Comparison of ENCODE assay signal across 15 cellular contexts in the genomic region with DNA sequence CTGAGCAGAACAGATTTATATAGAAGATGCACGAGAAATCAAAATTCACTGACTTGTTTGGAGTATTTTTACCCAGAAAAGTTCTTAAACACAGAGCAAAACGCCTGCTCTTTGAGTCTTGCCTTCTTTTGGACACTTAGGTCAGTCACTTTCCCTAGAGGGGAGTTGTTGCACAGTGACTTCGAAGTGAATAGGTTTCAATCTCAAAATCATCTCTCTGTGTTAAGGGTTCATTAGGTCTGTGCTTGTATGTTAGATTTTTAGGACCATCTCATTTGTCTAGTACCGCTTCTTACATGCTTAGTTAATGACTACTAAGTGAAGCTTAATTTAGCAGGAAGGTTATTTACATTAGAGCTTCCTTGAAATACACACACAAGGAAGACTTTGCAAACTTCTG. TPM values are rescaled to one million over a fixed set of nuclear protein-coding genes. Genes with fewer than 3 reads are reported as not detected.
DNase-seq lines count a peak whose midpoint lies in the region; ATAC-seq, FAIRE-seq and TF ChIP-seq lines count a peak whose summit lies in the region.
"Had no signal": no experiment of that assay in that cellular context is flagged by ENCODE, and none has a peak within 500 bp of the region (broad histone marks: within the 10 kb centered on the region; RNA-seq: fewer than 3 reads in every experiment).

No MANE protein-coding gene starts in this region.

- BruUV-seq in endothelial cell of umbilical vein (replicated peaks; lab: Mats Ljungman, UMichigan) (no TSS peak), A673 (replicated peaks; lab: Mats Ljungman, UMichigan) (no TSS peak)

- H3K4me2 ChIP-seq in endothelial cell of umbilical vein (ENCODE audit: insufficient read depth, low read length) = peak overlapping the region; percentile 77
- H3K4me2 ChIP-seq in neural progenitor cell = no peak overlapping the region
- H3K4me2 ChIP-seq: PC-9 had no signal

- WGBS in heart left ventricle, 4 donors = 66 to 69% (median 68%) methylated on average over 4 of the region's 4 CpGs

- CTCF ChIA-PET in endothelial cell of umbilical vein (lab: Charles Lee) (interaction anchor here (1.0 to 2.4 kb wide), 9 partner anchors 9 to 138 kb away, joined by 3 to 14 read pairs (median 3); no protein-coding TSS in a partner anchor), A673 (lab: Charles Lee) (no interaction called here)

- peaks cover 5% of the 10 kb centered on the region for H3K4me1 Mint-ChIP-seq in neural progenitor cell

- H4K20me1 ChIP-seq in endothelial cell of umbilical vein (replicated peaks; ENCODE audit: control insufficient read depth, extremely low read depth, insufficient read depth, low read length) = no peaks in the 10 kb centered on the region
- no peaks in the 10 kb centered on the region for H4K20me1 ChIP-seq in neural progenitor cell (ENCODE audit: low read depth)

- H3K4me1 ChIP-seq in heart left ventricle = peaks cover 0 to 30% (median 0%) of the 10 kb centered on the region in 12 donors
- H3K4me1 ChIP-seq in endothelial cell of umbilical vein (ENCODE audit: control insufficient read depth, extremely low read depth, insufficient read depth, low read length) = peaks cover 7% of the 10 kb centered on the region
- H3K4me1 ChIP-seq in neural progenitor cell = no peaks in the 10 kb centered on the region
- peaks cover 39% of the 10 kb centered on the region for H3K4me1 ChIP-seq in upper lobe of right lung
- H3K4me1 ChIP-seq in A673 (ENCODE audit: insufficient read depth, low read length, poor library complexity, severe bottlenecking) = peaks cover 15% of the 10 kb centered on the region

- no peak for TF ChIP-seq POLR2A in heart left ventricle (IDR thresholded peaks at IDR 0.05)
- TF ChIP-seq POLR2A in endothelial cell of umbilical vein (IDR thresholded peaks at IDR 0.05; ENCODE audit: low read depth, low read length) = no peak

- no peaks in the 10 kb centered on the region for H3K27me3 Mint-ChIP-seq in neural progenitor cell (ENCODE audit: insufficient read depth, low read depth)
- H3K27me3 Mint-ChIP-seq: brain had no signal

- no peaks in the 10 kb centered on the region for H3K27me3 ChIP-seq in heart left ventricle
- H3K27me3 ChIP-seq in endothelial cell of umbilical vein (ENCODE audit: control insufficient read depth in 2 of 2, insufficient read depth in 2 of 2, low read length in 2 of 2) = no peaks in the 10 kb centered on the region
- no peaks in the 10 kb centered on the region for H3K27me3 ChIP-seq in neural progenitor cell
- H3K27me3 ChIP-seq in upper lobe of right lung = no peaks in the 10 kb centered on the region
- H3K27me3 ChIP-seq in A673 (replicated peaks; ENCODE audit: insufficient read depth, low read depth, low read length, poor library complexity) = no peaks in the 10 kb centered on the region

- H3K4me3 ChIP-seq in heart left ventricle (peak overlapping the region in 9 of 12 donors; percentile 5 to 62 (median 50)), endothelial cell of umbilical vein (replicated peaks in 1 of 3; ENCODE audit: insufficient read depth in 1 of 3, low read depth in 1 of 3, low read length in 3 of 3) (peak overlapping the region in 2 of 3 experiments; percentile 43 to 84), neural progenitor cell (no peak overlapping the region), upper lobe of right lung (peak overlapping the region; percentile 49), A673 (ENCODE audit: low read depth, low read length, poor library complexity, severe bottlenecking) (no peak overlapping the region)
- H3K4me3 ChIP-seq: PC-9 had no signal

- no peak for TF ChIP-seq CTCF in heart left ventricle (IDR thresholded peaks at IDR 0.05)
- TF ChIP-seq CTCF in endothelial cell of umbilical vein (IDR thresholded peaks at IDR 0.05; ENCODE audit: extremely low read depth in 1 of 2, insufficient read depth in 1 of 2, low read depth in 1 of 2, low read length in 2 of 2) = no peak
- TF ChIP-seq CTCF in neural progenitor cell (IDR thresholded peaks at IDR 0.05) = no peak
- no peak for TF ChIP-seq CTCF in upper lobe of right lung (IDR thresholded peaks at IDR 0.05)
- no peak for TF ChIP-seq CTCF in A673 (conservative IDR thresholded peaks at IDR 0.05; ENCODE audit: low read depth, low read length)

- no peaks in the 10 kb centered on the region for H3K9me1 ChIP-seq in endothelial cell of umbilical vein (replicated peaks; ENCODE audit: control insufficient read depth, extremely low read depth, insufficient read depth, low read length)

- peak overlapping the region; percentile 81 for H3K9ac ChIP-seq in endothelial cell of umbilical vein (replicated peaks; ENCODE audit: extremely low read depth, insufficient read depth, low read length)
- H3K9ac ChIP-seq in neural progenitor cell = no peak overlapping the region

- H3K36me3 Mint-ChIP-seq in neural progenitor cell = no peaks in the 10 kb centered on the region
- H3K36me3 Mint-ChIP-seq: brain had no signal

- H2AFZ ChIP-seq in endothelial cell of umbilical vein (ENCODE audit: low read depth, low read length) (no peak overlapping the region), neural progenitor cell (replicated peaks) (peak overlapping the region; percentile 27)
- H2AFZ ChIP-seq: PC-9 had no signal

- no peak for DNase-seq in heart left ventricle
- DNase-seq in Right ventricle myocardium inferior (ENCODE audit: missing footprints) = no peak
- DNase-seq in endothelial cell of umbilical vein (ENCODE audit: low read depth, low spot score) = peak; percentile 37
- no peak for DNase-seq in neural progenitor cell (ENCODE audit: low spot score)
- DNase-seq in upper lobe of right lung = no peak
- DNase-seq in A673 (ENCODE audit: low spot score) = no peak
- no peak for DNase-seq in EL
- DNase-seq in NCI-H2107 treated with DMSO at 0.1 percent for 48 hours (lab: John Stamatoyannopoulos, UW; ENCODE audit: unreplicated experiment) = no peak
- DNase-seq: activated CD4-positive, alpha-beta T cell treated with anti-CD3 and anti-CD28 coated beads, Interleukin-2, amount 50 U/mL, for 48 hours; midbrain; PC-9 had no signal

- dilution Hi-C loops in endothelial cell of umbilical vein (cut with MboI; ENCODE audit: extremely low pct_ligation_motif_present, low sequenced_read_pairs) = no loop called here

- no peak for FAIRE-seq in endothelial cell of umbilical vein (lab: Jason Lieb, UNC)
- FAIRE-seq: urothelium cell line had no signal

- intact Hi-C loops in heart left ventricle (cut with DNase I) = loop anchor here in 2 of 10 donors (5.0 to 10.0 kb wide), 5 partner anchors 34 to 86 kb away; no protein-coding TSS in a partner anchor
- intact Hi-C loops in Right ventricle myocardium inferior (cut with DNase I) = loop anchor here (10.0 kb wide), 1 partner anchor 64 kb away; no protein-coding TSS in a partner anchor
- intact Hi-C loops in endothelial cell of umbilical vein (cut with micrococcal nuclease) = loop anchor here (1.0 to 2.0 kb wide), 3 partner anchors 26 to 132 kb away; no protein-coding TSS in a partner anchor
- intact Hi-C loops in upper lobe of right lung (cut with DNase I) = no loop called here
- intact Hi-C loops in A673 (cut with micrococcal nuclease; ENCODE audit: unreplicated experiment) = no loop called here

- no peak overlapping the region for H3K27ac Mint-ChIP-seq in neural progenitor cell

- H3K4me3 Mint-ChIP-seq in neural progenitor cell = no peak overlapping the region

- H3K36me3 ChIP-seq in heart left ventricle = no peaks in the 10 kb centered on the region
- H3K36me3 ChIP-seq in endothelial cell of umbilical vein (ENCODE audit: control insufficient read depth in 2 of 2, extremely low read depth in 1 of 2, insufficient read depth in 2 of 2, low read length in 2 of 2) = peaks cover 0 to 2% of the 10 kb centered on the region in 2 experiments
- H3K36me3 ChIP-seq in neural progenitor cell = no peaks in the 10 kb centered on the region
- H3K36me3 ChIP-seq in upper lobe of right lung = no peaks in the 10 kb centered on the region
- no peaks in the 10 kb centered on the region for H3K36me3 ChIP-seq in A673 (ENCODE audit: insufficient read depth, low read length, poor library complexity, severe bottlenecking)

- POLR2A ChIA-PET in endothelial cell of umbilical vein (lab: Charles Lee) (no interaction called here), A673 (lab: Charles Lee; ENCODE audit: low non-redundant PET) (no interaction called here)

- H3K27ac ChIP-seq in heart left ventricle (peak overlapping the region in 5 of 12 donors; percentile 2 to 81 (median 55)), endothelial cell of umbilical vein (ENCODE audit: insufficient read depth, low read depth, low read length) (peak overlapping the region; percentile 65), neural progenitor cell (no peak overlapping the region), upper lobe of right lung (peak overlapping the region; percentile 79), A673 (ENCODE audit: low read depth, low read length, poor library complexity, severe bottlenecking) (no peak overlapping the region)
- H3K27ac ChIP-seq: PC-9 had no signal

- H3F3A ChIP-seq in neural progenitor cell (ENCODE audit: low read depth) = no peaks in the 10 kb centered on the region

- H3K9me3 ChIP-seq in heart left ventricle (no peaks in the 10 kb centered on the region), endothelial cell of umbilical vein (replicated peaks; ENCODE audit: control insufficient read depth, insufficient read depth, low read length) (no peaks in the 10 kb centered on the region), neural progenitor cell (ENCODE audit: low read depth) (no peaks in the 10 kb centered on the region), upper lobe of right lung (no peaks in the 10 kb centered on the region), A673 (ENCODE audit: low read depth, low read length, poor library complexity, severe bottlenecking) (no peaks in the 10 kb centered on the region)

- H3K9me3 Mint-ChIP-seq in neural progenitor cell = no peaks in the 10 kb centered on the region
- H3K9me3 Mint-ChIP-seq: brain had no signal

- H3K79me2 ChIP-seq in endothelial cell of umbilical vein (ENCODE audit: control insufficient read depth, insufficient read depth, low read length) = peaks cover 8% of the 10 kb centered on the region
- H3K79me2 ChIP-seq in neural progenitor cell (ENCODE audit: low read depth) = no peaks in the 10 kb centered on the region

- no peak for ATAC-seq in heart left ventricle
- ATAC-seq in Right ventricle myocardium inferior = no peak
- no peak for ATAC-seq in upper lobe of right lung

RNA-seq across cellular contexts. Expression of gene ALDH1A1, which starts 1.8 kb away (rescaled TPM):
- total RNA-seq in heart left ventricle = 10 to 100 TPM in 5 of 9 donors, 1 to 10 TPM in 4; 5.3 to 37.5 (median 12.6) TPM
- polyA plus RNA-seq in heart left ventricle = 10 to 100 TPM in 1 of 2 donors, 1 to 10 TPM in 1; 2.2 to 17.2 TPM
- total RNA-seq in Right ventricle myocardium inferior = 25.7 TPM
- total RNA-seq in endothelial cell of umbilical vein = 220 and 287 TPM in 2 replicates
- polyA plus RNA-seq in endothelial cell of umbilical vein = 73.4 and 91.1 TPM in 2 replicates
- 125 and 150 TPM in 2 replicates for polyA plus RNA-seq in endothelial cell of umbilical vein (2011; cell fraction: cytosol; rRNA removed)
- polyA plus RNA-seq in endothelial cell of umbilical vein (2011; cell fraction: nucleus; rRNA removed) = 110 and 121 TPM in 2 replicates
- polyA plus RNA-seq in endothelial cell of umbilical vein (2012) = 120 and 220 TPM in 2 replicates
- polyA minus RNA-seq in endothelial cell of umbilical vein = 138 and 175 TPM in 2 replicates
- polyA minus RNA-seq in endothelial cell of umbilical vein (2011; cell fraction: cytosol; rRNA and poly(A)+ RNA removed) = not detected
- polyA minus RNA-seq in endothelial cell of umbilical vein (2011; cell fraction: nucleus; rRNA and poly(A)+ RNA removed) = 108 and 116 TPM in 2 replicates
- total RNA-seq in neural progenitor cell (ENCODE audit: low replicate concordance) = not detected in 2 replicates
- 212 TPM for total RNA-seq in upper lobe of right lung
- total RNA-seq in A673 (2021) = 8.7 and 8.8 TPM in 2 replicates
- total RNA-seq: MCF 10A; T-helper 1 cell treated with Interleukin-12 subunit alpha and Interleukin-12 subunit beta and Interleukin-4 antibody, amounts not matched to agents 30 ng/mL and 1 ng/mL, for 36 hours had no signal

Comparison
In these comparisons a context has a peak if more than half of its experiments do, and no peak if none do; other contexts are left out.
1. H3K27ac ChIP-seq: peak in endothelial cell of umbilical vein (single experiment) and upper lobe of right lung (single experiment); none in neural progenitor cell (single experiment) and A673 (single experiment).
2. H3K4me3 ChIP-seq: peak in heart left ventricle (9 of 12), endothelial cell of umbilical vein (2 of 3) and upper lobe of right lung (single experiment); none in neural progenitor cell (single experiment) and A673 (single experiment).
3. intact Hi-C loops: an anchor here in Right ventricle myocardium inferior (10.0 kb wide) and endothelial cell of umbilical vein (1.0 to 2.0 kb wide); none called in upper lobe of right lung and A673.